ENCODE assay signal across 9 cellular contexts in genomic region chr9:130766031-130766903, GRCh38.
DNase-seq lines count a peak whose midpoint lies in the region; ATAC-seq lines count a peak whose summit lies in the region.
"Had no signal": no experiment of that assay in that cellular context is flagged by ENCODE, and none has a peak within 500 bp of the region (broad histone marks: within the 10 kb centered on the region; RNA-seq: fewer than 3 reads in every experiment).

No MANE protein-coding gene starts in this region.

- peak overlapping the region; percentile 12 for H3K4me3 Mint-ChIP-seq in activated naive CD8-positive, alpha-beta T cell treated with anti-CD3 and anti-CD28 coated beads, Interleukin-2, amount 50 U/mL, for 24 hours

- H3K23ac ChIP-seq in mesendoderm (ENCODE audit: low read length) = no peak overlapping the region

- H3K36me3 Mint-ChIP-seq in activated naive CD8-positive, alpha-beta T cell treated with anti-CD3 and anti-CD28 coated beads, Interleukin-2, amount 50 U/mL, for 24 hours (ENCODE audit: low read depth) = peaks cover 3% of the 10 kb centered on the region

- H3K27me3 Mint-ChIP-seq in activated naive CD8-positive, alpha-beta T cell treated with anti-CD3 and anti-CD28 coated beads, Interleukin-2, amount 50 U/mL, for 24 hours = no peaks in the 10 kb centered on the region

- no peak overlapping the region for H2BK120ac ChIP-seq in mesendoderm (ENCODE audit: low read depth, low read length)

- no peak overlapping the region for H2BK15ac ChIP-seq in mesendoderm (replicated peaks; ENCODE audit: low read depth)

- no peak overlapping the region for H3K4ac ChIP-seq in mesendoderm (ENCODE audit: low read depth, low read length)

- no peak overlapping the region for H4K5ac ChIP-seq in mesendoderm (ENCODE audit: low read length)

- H3K9me3 ChIP-seq in stomach smooth muscle (ENCODE audit: control insufficient read depth in 2 of 2, low read length in 2 of 2) = no peaks in the 10 kb centered on the region

- no peak overlapping the region for H4K8ac ChIP-seq in mesendoderm (ENCODE audit: low read depth, low read length)

- peaks cover 5% of the 10 kb centered on the region for H3K79me2 ChIP-seq in mesendoderm (ENCODE audit: control insufficient read depth, insufficient read depth, low read length)

- ATAC-seq in activated naive CD8-positive, alpha-beta T cell treated with anti-CD3 and anti-CD28 coated beads, Interleukin-2, amount 50 U/mL, for 24 hours = peak; percentile 50
- ATAC-seq in HG03469 (IDR thresholded peaks at IDR 0.05; ENCODE audit: unreplicated experiment) = no peak

- no peak overlapping the region for H2BK5ac ChIP-seq in mesendoderm (ENCODE audit: low read length)

- no CpG with 5 or more reads among the region's 18 CpGs for WGBS in mesendoderm (ENCODE audit: extremely low coverage, insufficient coverage, low lambda C conversion rate)

- H3K18ac ChIP-seq in mesendoderm (ENCODE audit: low read length) = no peak overlapping the region

- H3K4me1 ChIP-seq in mesendoderm (ENCODE audit: control insufficient read depth, low read depth, low read length) = peaks cover 8% of the 10 kb centered on the region
- H3K4me1 ChIP-seq in stomach smooth muscle (ENCODE audit: control insufficient read depth, insufficient read depth, low read length) = peaks cover 27% of the 10 kb centered on the region

- H3K36me3 ChIP-seq in mesendoderm (ENCODE audit: control insufficient read depth, insufficient read depth, low read length) (no peaks in the 10 kb centered on the region), stomach smooth muscle (ENCODE audit: control insufficient read depth in 2 of 2, insufficient read depth in 2 of 2, low read length in 2 of 2) (no peaks in the 10 kb centered on the region)

- H3K27ac Mint-ChIP-seq in activated naive CD8-positive, alpha-beta T cell treated with anti-CD3 and anti-CD28 coated beads, Interleukin-2, amount 50 U/mL, for 24 hours = peak overlapping the region; percentile 73

- peak overlapping the region; percentile 10 for H3K56ac ChIP-seq in mesendoderm (ENCODE audit: low read length)

- peaks cover 66% of the 10 kb centered on the region for H3K4me1 Mint-ChIP-seq in activated naive CD8-positive, alpha-beta T cell treated with anti-CD3 and anti-CD28 coated beads, Interleukin-2, amount 50 U/mL, for 24 hours

- H3K4me2 ChIP-seq in mesendoderm (ENCODE audit: low read length) = no peak overlapping the region

- no peak overlapping the region for H3K9ac ChIP-seq in mesendoderm (ENCODE audit: low read length)
- peak overlapping the region; percentile 40 to 42 for H3K9ac ChIP-seq in stomach smooth muscle (ENCODE audit: low read length in 2 of 2)

- H3K4me3 ChIP-seq in mesendoderm (ENCODE audit: low read length) (no peak overlapping the region), stomach smooth muscle (ENCODE audit: low read length in 2 of 2) (no peak overlapping the region)

- no peaks in the 10 kb centered on the region for H3K27me3 ChIP-seq in mesendoderm (ENCODE audit: insufficient read depth, low read length, poor library complexity)
- H3K27me3 ChIP-seq in stomach smooth muscle (ENCODE audit: control insufficient read depth in 1 of 2, insufficient read depth in 2 of 2, low read length in 2 of 2) = no peaks in the 10 kb centered on the region

- no peak overlapping the region for H2AK5ac ChIP-seq in mesendoderm (ENCODE audit: low read length)

- DNase-seq in activated CD8-positive, alpha-beta memory T cell treated with anti-CD3 and anti-CD28 coated beads, Interleukin-2, amount 50 U/mL, for 48 hours = peak; percentile 58
- DNase-seq in activated CD8-positive, alpha-beta memory T cell treated with anti-CD3 and anti-CD28 coated beads for 24 hours = no peak
- DNase-seq in activated naive CD8-positive, alpha-beta T cell treated with anti-CD3 and anti-CD28 coated beads, Interleukin-2, amount 50 U/mL, for 24 hours = peak; percentile 14
- DNase-seq in mesendoderm = peak; percentile 31
- DNase-seq in DMS79 treated with DMSO at 0.1 percent for 48 hours (lab: John Stamatoyannopoulos, UW) = no peak
- DNase-seq in NCI-H1105 treated with DMSO at 0.1 percent for 48 hours (lab: John Stamatoyannopoulos, UW) = no peak
- DNase-seq: NCI-H526 treated with DMSO at 0.1 percent for 48 hours had no signal

- H3K27ac ChIP-seq in mesendoderm (ENCODE audit: low read depth, low read length) (no peak overlapping the region), stomach smooth muscle (ENCODE audit: low read length) (peak overlapping the region; percentile 53)

- no peaks in the 10 kb centered on the region for H3K9me3 Mint-ChIP-seq in activated naive CD8-positive, alpha-beta T cell treated with anti-CD3 and anti-CD28 coated beads, Interleukin-2, amount 50 U/mL, for 24 hours

- H3K79me1 ChIP-seq in mesendoderm (ENCODE audit: low read length) = peaks cover 20% of the 10 kb centered on the region

Comparison
In these comparisons a context has a peak if more than half of its experiments do, and no peak if none do; other contexts are left out.
1. DNase-seq: peak in activated CD8-positive, alpha-beta memory T cell treated with anti-CD3 and anti-CD28 coated beads, Interleukin-2, amount 50 U/mL, for 48 hours (single experiment), activated naive CD8-positive, alpha-beta T cell treated with anti-CD3 and anti-CD28 coated beads, Interleukin-2, amount 50 U/mL, for 24 hours (single experiment) and mesendoderm (single experiment); none in activated CD8-positive, alpha-beta memory T cell treated with anti-CD3 and anti-CD28 coated beads for 24 hours (single experiment), DMS79 treated with DMSO at 0.1 percent for 48 hours (single experiment) and NCI-H1105 treated with DMSO at 0.1 percent for 48 hours (single experiment).